Comparison of ENCODE assay signal across 10 cellular contexts in the genomic region with DNA sequence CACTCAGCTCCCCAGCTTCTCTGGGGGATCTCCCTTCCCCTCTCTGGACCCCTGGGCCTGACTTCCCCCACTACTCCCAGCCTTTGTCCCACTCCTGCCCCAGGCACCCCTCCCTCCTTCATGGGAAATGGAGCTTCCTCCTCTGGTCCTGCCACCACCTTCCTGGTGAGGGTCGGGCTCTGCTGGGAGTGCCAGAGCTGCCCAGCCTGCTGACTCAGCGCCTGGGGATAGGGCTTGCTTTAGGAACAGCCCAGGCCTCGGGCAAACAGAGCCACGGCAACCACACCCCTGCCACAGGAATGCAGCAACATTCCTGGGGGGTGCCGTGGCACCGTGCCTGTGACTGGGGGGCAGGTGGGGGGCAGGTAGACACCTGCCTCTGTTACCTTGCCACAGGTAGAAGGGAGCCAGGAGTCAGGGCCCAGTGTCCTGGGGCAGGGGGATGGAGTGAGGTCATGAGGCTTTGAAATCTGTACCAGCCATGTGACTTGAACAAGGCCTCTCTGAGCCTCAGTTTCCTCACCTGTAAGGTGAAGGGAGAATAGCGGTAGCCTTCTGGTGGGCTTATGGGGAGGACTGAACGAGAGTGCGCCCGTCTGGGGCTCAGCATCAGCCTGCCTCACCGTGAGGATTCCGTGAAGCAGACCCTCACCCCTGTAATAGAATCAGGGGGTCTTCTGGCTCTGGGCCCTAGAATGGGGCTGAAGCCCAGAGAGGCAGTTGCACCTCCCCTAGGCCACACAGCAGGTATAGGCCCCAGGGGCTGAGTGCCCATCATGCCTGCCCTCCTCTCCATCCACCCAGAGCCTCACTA. TPM values are rescaled to one million over a fixed set of nuclear protein-coding genes. Genes with fewer than 3 reads are reported as not detected.
A peak's percentile ranks its signal among the peaks of the same experiment; 100 is the strongest.
DNase-seq lines count a peak whose midpoint lies in the region; ATAC-seq and TF ChIP-seq lines count a peak whose summit lies in the region.
"Had no signal": no experiment of that assay in that cellular context is flagged by ENCODE, and none has a peak within 500 bp of the region (broad histone marks: within the 10 kb centered on the region; RNA-seq: fewer than 3 reads in every experiment).

No MANE protein-coding gene starts in this region.

- H4K91ac ChIP-seq in neuronal stem cell (ENCODE audit: low read depth, low read length, poor library complexity), result peak overlapping the region; percentile 76

- H4K8ac ChIP-seq in neuronal stem cell (ENCODE audit: low read depth, low read length), result peak overlapping the region; percentile 52

- H2BK120ac ChIP-seq in neuronal stem cell (ENCODE audit: low read depth, low read length), result peak overlapping the region; percentile 84

- H3K4me3 Mint-ChIP-seq in CD8-positive, alpha-beta memory T cell, result no peak overlapping the region
- no peak overlapping the region for H3K4me3 Mint-ChIP-seq in activated naive CD8-positive, alpha-beta T cell treated with anti-CD3 and anti-CD28 coated beads for 36 hours
- H3K4me3 Mint-ChIP-seq: activated naive CD4-positive, alpha-beta T cell treated with anti-CD3 and anti-CD28 coated beads for 36 hours had no signal

- H3K4me2 ChIP-seq in neuronal stem cell (ENCODE audit: insufficient read depth, low read length, poor library complexity, severe bottlenecking), result no peak overlapping the region

- H3K27me3 Mint-ChIP-seq in CD8-positive, alpha-beta memory T cell, result peaks cover 3 to 13% of the 10 kb centered on the region in 2 donors
- H3K27me3 Mint-ChIP-seq in activated naive CD8-positive, alpha-beta T cell treated with anti-CD3 and anti-CD28 coated beads for 36 hours, result peaks cover 8% of the 10 kb centered on the region

- H3K79me1 ChIP-seq in neuronal stem cell (ENCODE audit: low read depth, low read length), result no peaks in the 10 kb centered on the region

- peak overlapping the region; percentile 98 for H2BK12ac ChIP-seq in neuronal stem cell (ENCODE audit: low read length)

- H3K4me1 Mint-ChIP-seq in CD8-positive, alpha-beta memory T cell, result peaks cover 7 to 9% (median 7%) of the 10 kb centered on the region in 3 donors
- H3K4me1 Mint-ChIP-seq in activated naive CD8-positive, alpha-beta T cell treated with anti-CD3 and anti-CD28 coated beads for 36 hours, result peaks cover 8% of the 10 kb centered on the region

- peak overlapping the region; percentile 51 for H3K27ac ChIP-seq in CD8-positive, alpha-beta memory T cell (ENCODE audit: low read depth, low read length)
- peak overlapping the region in 3 of 4 donors; percentile 87 to 89 (median 88) for H3K27ac ChIP-seq in Peyer's patch
- peak overlapping the region; percentile 88 for H3K27ac ChIP-seq in neuronal stem cell (replicated peaks; ENCODE audit: low read length)

- peak overlapping the region; percentile 83 for H3K14ac ChIP-seq in neuronal stem cell (ENCODE audit: low read length)

- H3K4ac ChIP-seq in neuronal stem cell (ENCODE audit: low read length), result peak overlapping the region; percentile 87

- no peak for DNase-seq in CD8-positive, alpha-beta memory T cell
- peak in 2 of 3 donors; percentile 88 for DNase-seq in Peyer's patch
- DNase-seq in epithelial cell of esophagus (ENCODE audit: low read depth), result peak; percentile 99
- DNase-seq in neuronal stem cell (ENCODE audit: low spot score), result no peak
- no peak for DNase-seq in activated effector memory CD4-positive, alpha-beta T cell treated with anti-CD3 and anti-CD28 coated beads, Interleukin-2, amount 50 U/mL, for 16 hours
- DNase-seq in activated naive CD8-positive, alpha-beta T cell treated with anti-CD3 and anti-CD28 coated beads for 36 hours, result no peak
- no peak for DNase-seq in COR-L47 (lab: John Stamatoyannopoulos, UW)
- DNase-seq: activated naive CD4-positive, alpha-beta T cell treated with anti-CD3 and anti-CD28 coated beads for 36 hours; NK-92 treated with Interleukin-12 subunit alpha and Interleukin-12 subunit beta, amount 100 ng/mL, for 24 hours had no signal

- H3K27ac Mint-ChIP-seq in CD8-positive, alpha-beta memory T cell, result no peak overlapping the region
- H3K27ac Mint-ChIP-seq in activated naive CD8-positive, alpha-beta T cell treated with anti-CD3 and anti-CD28 coated beads for 36 hours, result no peak overlapping the region
- H3K27ac Mint-ChIP-seq: activated naive CD4-positive, alpha-beta T cell treated with anti-CD3 and anti-CD28 coated beads for 36 hours had no signal

- H3K9me3 ChIP-seq in CD8-positive, alpha-beta memory T cell (ENCODE audit: low read length), result no peaks in the 10 kb centered on the region
- H3K9me3 ChIP-seq in Peyer's patch (no peaks in the 10 kb centered on the region), neuronal stem cell (replicated peaks in 1 of 2; ENCODE audit: control insufficient read depth in 2 of 2, insufficient read depth in 1 of 2, low read depth in 1 of 2, low read length in 2 of 2) (no peaks in the 10 kb centered on the region)

- CTCF ChIA-PET in CD8-positive, alpha-beta memory T cell (lab: Charles Lee), result interaction anchor here (1.0 kb wide), 1 partner anchor 13 kb away, joined by 4 read pairs; no protein-coding TSS in a partner anchor

- ATAC-seq in HG03520 (IDR thresholded peaks at IDR 0.05; ENCODE audit: unreplicated experiment), result no peak

- no peaks in the 10 kb centered on the region for H3K9me3 Mint-ChIP-seq in CD8-positive, alpha-beta memory T cell
- no peaks in the 10 kb centered on the region for H3K9me3 Mint-ChIP-seq in activated naive CD8-positive, alpha-beta T cell treated with anti-CD3 and anti-CD28 coated beads for 36 hours
- H3K9me3 Mint-ChIP-seq: activated naive CD4-positive, alpha-beta T cell treated with anti-CD3 and anti-CD28 coated beads for 36 hours had no signal

- TF ChIP-seq POLR2A in Peyer's patch (IDR thresholded peaks at IDR 0.05), result peak in 1 of 2 donors; percentile 44

- no peak overlapping the region for H3K4me3 ChIP-seq in CD8-positive, alpha-beta memory T cell (ENCODE audit: low read length)
- H3K4me3 ChIP-seq in Peyer's patch, result no peak overlapping the region
- no peak overlapping the region for H3K4me3 ChIP-seq in epithelial cell of esophagus (ENCODE audit: low read length)
- no peak overlapping the region for H3K4me3 ChIP-seq in neuronal stem cell (ENCODE audit: low read length in 2 of 2)

- H3K23ac ChIP-seq in neuronal stem cell (ENCODE audit: low read depth, low read length, poor library complexity), result peak overlapping the region; percentile 13

- peak overlapping the region; percentile 81 for H2BK15ac ChIP-seq in neuronal stem cell (ENCODE audit: low read length)

- H2AFZ ChIP-seq in neuronal stem cell (ENCODE audit: low read length), result peak overlapping the region; percentile 27

- peaks cover 13% of the 10 kb centered on the region for H3K4me1 ChIP-seq in CD8-positive, alpha-beta memory T cell (ENCODE audit: insufficient read depth, low read length)
- peaks cover 0 to 65% (median 15%) of the 10 kb centered on the region in 4 donors for H3K4me1 ChIP-seq in Peyer's patch
- peaks cover 26 to 28% of the 10 kb centered on the region in 2 donors for H3K4me1 ChIP-seq in neuronal stem cell (ENCODE audit: control insufficient read depth in 2 of 2, insufficient read depth in 1 of 2, low read depth in 1 of 2, low read length in 2 of 2)

- H3K27me3 ChIP-seq in CD8-positive, alpha-beta memory T cell (ENCODE audit: insufficient read depth, low read length, poor library complexity, severe bottlenecking), result no peaks in the 10 kb centered on the region
- H3K27me3 ChIP-seq in Peyer's patch, result no peaks in the 10 kb centered on the region
- H3K27me3 ChIP-seq in neuronal stem cell (ENCODE audit: control insufficient read depth in 3 of 3, insufficient read depth in 3 of 3, low read depth in 1 of 3, low read length in 3 of 3), result no peaks in the 10 kb centered on the region

- peak overlapping the region; percentile 63 for H3K9ac ChIP-seq in neuronal stem cell (ENCODE audit: low read depth, low read length, poor library complexity)

- no peaks in the 10 kb centered on the region for H3K36me3 ChIP-seq in CD8-positive, alpha-beta memory T cell (ENCODE audit: insufficient read depth, low read length)
- H3K36me3 ChIP-seq in Peyer's patch (no peaks in the 10 kb centered on the region), neuronal stem cell (replicated peaks in 1 of 2; ENCODE audit: control insufficient read depth in 2 of 2, insufficient read depth in 2 of 2, low read length in 2 of 2) (no peaks in the 10 kb centered on the region)

- TF ChIP-seq CTCF in Peyer's patch (IDR thresholded peaks at IDR 0.05) (peak in 1 of 6 experiments; percentile 0), epithelial cell of esophagus (IDR thresholded peaks at IDR 0.05; ENCODE audit: insufficient read depth, low read depth, low read length, missing control alignments) (no peak)

- H3K18ac ChIP-seq in neuronal stem cell (ENCODE audit: low read length), result peak overlapping the region; percentile 97

- POLR2A ChIA-PET in CD8-positive, alpha-beta memory T cell (lab: Charles Lee), result no interaction called here

- peak overlapping the region; percentile 96 for H2BK5ac ChIP-seq in neuronal stem cell (ENCODE audit: low read length)

- H3K36me3 Mint-ChIP-seq in CD8-positive, alpha-beta memory T cell, result no peaks in the 10 kb centered on the region
- H3K36me3 Mint-ChIP-seq in activated naive CD8-positive, alpha-beta T cell treated with anti-CD3 and anti-CD28 coated beads for 36 hours, result no peaks in the 10 kb centered on the region

- WGBS in neuronal stem cell (ENCODE audit: extremely low coverage in 2 of 2, insufficient read length in 2 of 2, insufficient replicate concordance in 1 of 2), 2 donors, result no CpG with 5 or more reads among the region's 12 CpGs

- H2AK5ac ChIP-seq in neuronal stem cell (ENCODE audit: low read depth, low read length), result peak overlapping the region; percentile 98

RNA-seq across cellular contexts. Expression of a gene that starts 17.8 kb away (rescaled TPM):
- not detected for total RNA-seq in CD8-positive, alpha-beta memory T cell
- not detected for polyA plus RNA-seq in CD8-positive, alpha-beta memory T cell
- total RNA-seq in Peyer's patch, result 10 to 100 TPM; 23.5 to 42.6 (median 35.5) TPM
- polyA plus RNA-seq in neuronal stem cell (2013, experiment 1 of 2), result 74.6 TPM
- polyA plus RNA-seq in neuronal stem cell (2013, experiment 2 of 2), result 73.7 TPM
- total RNA-seq in activated naive CD8-positive, alpha-beta T cell treated with anti-CD3 and anti-CD28 coated beads for 36 hours, result under 1 TPM in 1 of 2 experiments, not detected in 1; 0.08 TPM

RNA-seq across cellular contexts. Expression of a gene that starts 38.8 kb away (rescaled TPM):
- total RNA-seq in CD8-positive, alpha-beta memory T cell, result 1 to 10 TPM; 6.8 to 7.8 TPM
- polyA plus RNA-seq in CD8-positive, alpha-beta memory T cell, result 12.7 TPM
- total RNA-seq in Peyer's patch, result 10 to 100 TPM in 1 of 4 donors, 1 to 10 TPM in 3; 6.0 to 16.5 (median 7.3) TPM
- 14.7 TPM for polyA plus RNA-seq in neuronal stem cell (2013, experiment 1 of 2)
- polyA plus RNA-seq in neuronal stem cell (2013, experiment 2 of 2), result 14.8 TPM
- total RNA-seq in activated naive CD8-positive, alpha-beta T cell treated with anti-CD3 and anti-CD28 coated beads for 36 hours, result 1 to 10 TPM; 4.4 to 4.5 TPM

Comparison
In these comparisons a context has a peak if more than half of its experiments do, and no peak if none do; other contexts are left out.
1. DNase-seq: peak in Peyer's patch (2 of 3) and epithelial cell of esophagus (single experiment); none in CD8-positive, alpha-beta memory T cell (0 of 5), neuronal stem cell (single experiment), activated effector memory CD4-positive, alpha-beta T cell treated with anti-CD3 and anti-CD28 coated beads, Interleukin-2, amount 50 U/mL, for 16 hours (single experiment), activated naive CD8-positive, alpha-beta T cell treated with anti-CD3 and anti-CD28 coated beads for 36 hours (single experiment) and COR-L47 (single experiment).
2. RNA of a gene that starts 17.8 kb away (total RNA-seq): 23.5 to 42.6 TPM in Peyer's patch; 0.08 TPM in activated naive CD8-positive, alpha-beta T cell treated with anti-CD3 and anti-CD28 coated beads for 36 hours and not detected in CD8-positive, alpha-beta memory T cell; every median in the first group is over 10 times any median in the second.
3. Peak in every context shown above with its lines, with median percentiles within 50 percentile points of each other: H3K27ac ChIP-seq.